ENCODE assay signal across 11 cellular contexts in the genomic region with DNA sequence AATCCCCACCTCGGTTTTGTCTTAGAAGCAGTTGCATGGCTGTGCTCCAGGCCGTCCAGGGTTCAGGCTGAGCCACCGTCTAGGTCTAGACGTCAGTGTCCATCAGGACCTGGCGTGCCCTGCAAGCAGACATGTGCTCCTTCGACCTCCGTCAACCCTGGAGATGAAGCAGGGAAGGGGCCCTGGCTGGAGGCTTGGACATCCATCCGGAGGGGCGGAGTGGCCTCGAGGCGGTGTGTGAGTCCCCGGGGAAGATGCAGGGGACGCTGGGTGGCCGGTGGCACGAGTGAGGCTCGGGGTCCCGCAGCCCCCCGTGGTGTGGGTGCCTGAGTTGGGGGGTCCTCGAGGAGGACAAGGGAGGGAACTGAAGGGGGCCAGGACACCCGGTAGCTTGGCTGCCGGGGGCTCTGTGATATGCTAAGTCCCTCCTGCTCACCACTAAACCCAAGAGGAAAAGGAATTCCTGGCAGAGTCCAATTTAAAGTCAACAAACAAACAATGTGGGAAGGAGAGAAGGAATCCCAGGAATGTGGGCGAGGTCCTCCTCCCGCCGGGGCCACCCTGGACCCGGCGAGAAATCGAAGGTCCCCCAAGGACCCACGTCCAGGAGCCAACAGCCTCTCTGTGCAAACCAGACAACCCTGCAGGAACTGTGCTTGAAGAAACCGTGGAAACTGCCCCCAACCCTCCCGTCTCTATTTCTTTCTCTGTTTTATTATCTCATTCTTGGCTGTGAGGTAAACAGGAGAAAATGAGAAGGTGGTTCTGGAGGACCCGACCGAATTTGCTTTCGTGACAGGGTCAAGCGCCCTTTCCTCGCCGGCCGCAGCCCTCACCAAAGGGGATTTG. TPM values are rescaled to one million over a fixed set of nuclear protein-coding genes. Genes with fewer than 3 reads are reported as not detected.
A peak's percentile ranks its signal among the peaks of the same experiment; 100 is the strongest.
DNase-seq lines count a peak whose midpoint lies in the region; ATAC-seq, FAIRE-seq and TF ChIP-seq lines count a peak whose summit lies in the region.
"Had no signal": no experiment of that assay in that cellular context is flagged by ENCODE, and none has a peak within 500 bp of the region (broad histone marks: within the 10 kb centered on the region; RNA-seq: fewer than 3 reads in every experiment).

No MANE protein-coding gene starts in this region.

- TF ChIP-seq CTCF in WTC11 (IDR thresholded peaks at IDR 0.05), result no peak
- no peak for TF ChIP-seq CTCF in left ventricle myocardium inferior (IDR thresholded peaks at IDR 0.05; ENCODE audit: borderline replicate concordance)
- TF ChIP-seq CTCF in psoas muscle (IDR thresholded peaks at IDR 0.05), result no peak

- DNase-seq in WTC11 (ENCODE audit: low spot score) (peak; percentile 68), left ventricle myocardium inferior (no peak), psoas muscle (peak in 1 of 2 donors; percentile 12), G401 (ENCODE audit: low spot score) (no peak)
- DNase-seq: activated T-cell treated with anti-CD3 and anti-CD28 coated beads, Interleukin-2, amount 50 U/mL, for 24 hours; NCI-H524 treated with DMSO at 0.1 percent for 48 hours had no signal

- no peaks in the 10 kb centered on the region for H3K9me3 Mint-ChIP-seq in WTC11
- H3K9me3 Mint-ChIP-seq: activated T-cell treated with anti-CD3 and anti-CD28 coated beads, Interleukin-2, amount 50 U/mL, for 24 hours had no signal

- POLR2A ChIA-PET in WTC11 (lab: Charles Lee), result interaction anchor here (0.6 to 1.4 kb wide), 2 partner anchors 17 to 56 kb away, joined by 3 to 4 read pairs; no protein-coding TSS in a partner anchor

- H3K27ac Mint-ChIP-seq in WTC11, result peak overlapping the region; percentile 96
- H3K27ac Mint-ChIP-seq: activated T-cell treated with anti-CD3 and anti-CD28 coated beads, Interleukin-2, amount 50 U/mL, for 24 hours had no signal

- peak; percentile 91 for FAIRE-seq in G401.6 (lab: Jason Lieb, UNC)

- in situ Hi-C loops in G401 (cut with HindIII; ENCODE audit: low sequenced_read_pairs), result no loop called here

- no peaks in the 10 kb centered on the region for H3K27me3 Mint-ChIP-seq in WTC11 (ENCODE audit: low read depth)
- H3K27me3 Mint-ChIP-seq: activated T-cell treated with anti-CD3 and anti-CD28 coated beads, Interleukin-2, amount 50 U/mL, for 24 hours had no signal

- peaks cover 24% of the 10 kb centered on the region for H3K4me1 Mint-ChIP-seq in WTC11

- H3K9me3 ChIP-seq in left ventricle myocardium inferior (replicated peaks) (no peaks in the 10 kb centered on the region), psoas muscle (no peaks in the 10 kb centered on the region)

- CTCF ChIA-PET in WTC11 (lab: Charles Lee), result interaction anchor here (0.6 to 1.8 kb wide), 4 partner anchors 10 to 103 kb away, joined by 3 to 9 read pairs (median 5); no protein-coding TSS in a partner anchor

- peak overlapping the region; percentile 61 for H3K4me3 ChIP-seq in left ventricle myocardium inferior
- peak overlapping the region; percentile 39 for H3K4me3 ChIP-seq in psoas muscle

- H3K4me1 ChIP-seq in left ventricle myocardium inferior, result peaks cover 45% of the 10 kb centered on the region
- no peaks in the 10 kb centered on the region for H3K4me1 ChIP-seq in psoas muscle

- H3K36me3 ChIP-seq in left ventricle myocardium inferior, result no peaks in the 10 kb centered on the region
- no peaks in the 10 kb centered on the region for H3K36me3 ChIP-seq in psoas muscle (ENCODE audit: insufficient read depth in 1 of 2, low read depth in 1 of 2)

- peak; percentile 91 for ATAC-seq in WTC11
- ATAC-seq in psoas muscle, result peak in 2 of 4 donors; percentile 46 to 59
- ATAC-seq in GM21737 (IDR thresholded peaks at IDR 0.05; ENCODE audit: unreplicated experiment), result no peak
- no peak for ATAC-seq in HG03520 (IDR thresholded peaks at IDR 0.05; ENCODE audit: unreplicated experiment)
- ATAC-seq in activated CD4-positive, CD25-positive, alpha-beta regulatory T cell treated with anti-CD3 and anti-CD28 coated beads, Interleukin-2, amount 50 U/mL, for 24 hours, result no peak

- intact Hi-C loops in left ventricle myocardium inferior (cut with micrococcal nuclease) (no loop called here), psoas muscle (cut with DNase I) (no loop called here)

- peaks cover 16% of the 10 kb centered on the region for H3K27me3 ChIP-seq in left ventricle myocardium inferior (ENCODE audit: low read depth)
- peaks cover 0 to 17% (median 11%) of the 10 kb centered on the region in 3 donors for H3K27me3 ChIP-seq in psoas muscle (ENCODE audit: insufficient read depth in 3 of 3, low read length in 2 of 3)

- H3K36me3 Mint-ChIP-seq in WTC11, result no peaks in the 10 kb centered on the region

- 24 to 31% (median 29%) methylated on average over 37 of the region's 37 CpGs for WGBS in psoas muscle, 3 donors

- peak overlapping the region; percentile 55 for H3K4me3 Mint-ChIP-seq in WTC11
- H3K4me3 Mint-ChIP-seq: activated T-cell treated with anti-CD3 and anti-CD28 coated beads, Interleukin-2, amount 50 U/mL, for 24 hours had no signal

- H3K27ac ChIP-seq in left ventricle myocardium inferior (replicated peaks) (peak overlapping the region; percentile 91), psoas muscle (peak overlapping the region; percentile 9)

TF ChIP-seq in WTC11, 78 proteins besides CTCF, POLR2A, EP300 and RAD21 (continues in another document):
- TF ChIP-seq GABPB1 (CRISPR knock-in tag; IDR thresholded peaks at IDR 0.05) (no peak), SP1 (CRISPR knock-in tag; conservative IDR thresholded peaks at IDR 0.05) (peak; percentile 34; the same call in 1 of the 2 replicates)
- TF ChIP-seq, protein P1, sequence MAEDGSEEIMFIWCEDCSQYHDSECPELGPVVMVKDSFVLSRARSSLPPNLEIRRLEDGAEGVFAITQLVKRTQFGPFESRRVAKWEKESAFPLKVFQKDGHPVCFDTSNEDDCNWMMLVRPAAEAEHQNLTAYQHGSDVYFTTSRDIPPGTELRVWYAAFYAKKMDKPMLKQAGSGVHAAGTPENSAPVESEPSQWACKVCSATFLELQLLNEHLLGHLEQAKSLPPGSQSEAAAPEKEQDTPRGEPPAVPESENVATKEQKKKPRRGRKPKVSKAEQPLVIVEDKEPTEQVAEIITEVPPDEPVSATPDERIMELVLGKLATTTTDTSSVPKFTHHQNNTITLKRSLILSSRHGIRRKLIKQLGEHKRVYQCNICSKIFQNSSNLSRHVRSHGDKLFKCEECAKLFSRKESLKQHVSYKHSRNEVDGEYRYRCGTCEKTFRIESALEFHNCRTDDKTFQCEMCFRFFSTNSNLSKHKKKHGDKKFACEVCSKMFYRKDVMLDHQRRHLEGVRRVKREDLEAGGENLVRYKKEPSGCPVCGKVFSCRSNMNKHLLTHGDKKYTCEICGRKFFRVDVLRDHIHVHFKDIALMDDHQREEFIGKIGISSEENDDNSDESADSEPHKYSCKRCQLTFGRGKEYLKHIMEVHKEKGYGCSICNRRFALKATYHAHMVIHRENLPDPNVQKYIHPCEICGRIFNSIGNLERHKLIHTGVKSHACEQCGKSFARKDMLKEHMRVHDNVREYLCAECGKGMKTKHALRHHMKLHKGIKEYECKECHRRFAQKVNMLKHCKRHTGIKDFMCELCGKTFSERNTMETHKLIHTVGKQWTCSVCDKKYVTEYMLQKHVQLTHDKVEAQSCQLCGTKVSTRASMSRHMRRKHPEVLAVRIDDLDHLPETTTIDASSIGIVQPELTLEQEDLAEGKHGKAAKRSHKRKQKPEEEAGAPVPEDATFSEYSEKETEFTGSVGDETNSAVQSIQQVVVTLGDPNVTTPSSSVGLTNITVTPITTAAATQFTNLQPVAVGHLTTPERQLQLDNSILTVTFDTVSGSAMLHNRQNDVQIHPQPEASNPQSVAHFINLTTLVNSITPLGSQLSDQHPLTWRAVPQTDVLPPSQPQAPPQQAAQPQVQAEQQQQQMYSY (CRISPR knock-in tag; IDR thresholded peaks at IDR 0.05), result no peak

RNA-seq across cellular contexts. Expression of a gene that starts 14.8 kb away (rescaled TPM):
- total RNA-seq in WTC11 (2021) (663 to 692 TPM (median 680 TPM) in 3 replicates), left ventricle myocardium inferior (55.6 TPM), psoas muscle (10 to 100 TPM; 36.5 to 69.4 (median 60.8) TPM)
- polyA plus RNA-seq in psoas muscle, result 10 to 100 TPM; 24.2 to 36.3 (median 25.1) TPM
- 273 and 361 TPM in 2 replicates for total RNA-seq in G401 (2014; rRNA removed; shearing (Covaris generic))

RNA-seq across cellular contexts. Expression of a gene that starts 31.5 kb away (rescaled TPM):
- 0.66 to 0.78 TPM (median 0.70 TPM) in 3 replicates for total RNA-seq in WTC11 (2021)
- not detected for total RNA-seq in left ventricle myocardium inferior
- total RNA-seq in psoas muscle, result under 1 TPM in 1 of 4 donors, not detected in 3; 0.08 TPM
- polyA plus RNA-seq in psoas muscle, result under 1 TPM in 2 of 3 donors, not detected in 1; 0.09 to 0.13 TPM
- 1.2 and 2.8 TPM in 2 replicates for total RNA-seq in G401 (2014; rRNA removed; shearing (Covaris generic))

RNA-seq across cellular contexts. Expression of a gene that starts 39.3 kb away (rescaled TPM):
- total RNA-seq in WTC11 (2021), result 60.6 to 86.8 TPM (median 83.9 TPM) in 3 replicates
- total RNA-seq in left ventricle myocardium inferior, result not detected
- not detected for total RNA-seq in psoas muscle
- not detected for polyA plus RNA-seq in psoas muscle
- total RNA-seq in G401 (2014; rRNA removed; shearing (Covaris generic)), result 47.9 and 54.5 TPM in 2 replicates

RNA-seq across cellular contexts. Expression of a gene that starts 45.2 kb away (rescaled TPM):
- total RNA-seq in WTC11 (2021), result 1.2 to 3.3 TPM (median 2.5 TPM) in 3 replicates
- not detected for total RNA-seq in left ventricle myocardium inferior
- under 1 TPM in 1 of 4 donors, not detected in 3; 0.69 TPM for total RNA-seq in psoas muscle
- polyA plus RNA-seq in psoas muscle, result not detected
- 0.25 TPM in 1 of 2 replicates, not detected in the other for total RNA-seq in G401 (2014; rRNA removed; shearing (Covaris generic))
- total RNA-seq: urinary bladder had no signal

RNA-seq across cellular contexts. Expression of a gene that starts 58.4 kb away (rescaled TPM):
- total RNA-seq in WTC11 (2021) (0.53 to 0.82 TPM (median 0.61 TPM) in 3 replicates), left ventricle myocardium inferior (not detected), psoas muscle (under 1 TPM in 2 of 4 donors, not detected in 2; 0.22 to 0.34 TPM)
- under 1 TPM in 2 of 3 donors, not detected in 1; 0.04 to 0.05 TPM for polyA plus RNA-seq in psoas muscle
- 2.3 TPM in 1 of 2 replicates, not detected in the other for total RNA-seq in G401 (2014; rRNA removed; shearing (Covaris generic))

Comparison
In these comparisons a context has a peak if more than half of its experiments do, and no peak if none do; other contexts are left out.
1. RNA of a gene that starts 39.3 kb away (total RNA-seq): 60.6 to 86.8 TPM in WTC11 and 47.9 to 54.5 TPM in G401; not detected in left ventricle myocardium inferior (single experiment) and not detected in psoas muscle; every median in the first group is over 10 times any median in the second.